Comparison of ENCODE assay signal across 17 cellular contexts in genomic region chr7:36232971-36233550, GRCh38.
DNase-seq lines count a peak whose midpoint lies in the region; TF ChIP-seq lines count a peak whose summit lies in the region.
"Had no signal": no experiment of that assay in that cellular context is flagged by ENCODE, and none has a peak within 500 bp of the region (broad histone marks: within the 10 kb centered on the region; RNA-seq: fewer than 3 reads in every experiment).

No MANE protein-coding gene starts in this region.

- H2AK5ac ChIP-seq in trophoblast cell (ENCODE audit: low read length) = no peak overlapping the region

- H3K14ac ChIP-seq in trophoblast cell (ENCODE audit: low read length) = no peak overlapping the region

- H3K27me3 ChIP-seq in trophoblast cell (ENCODE audit: insufficient read depth, low read length) = no peaks in the 10 kb centered on the region

- no peak overlapping the region for H2BK120ac ChIP-seq in trophoblast cell (ENCODE audit: insufficient read depth, low read length, poor library complexity)

- H4K12ac ChIP-seq in trophoblast cell (ENCODE audit: low read depth, low read length) = no peak overlapping the region

- peak overlapping the region; percentile 47 for H2BK5ac ChIP-seq in trophoblast cell (ENCODE audit: low read depth, low read length, poor library complexity)

- no peak overlapping the region for H3K18ac ChIP-seq in trophoblast cell (ENCODE audit: low read length)

- no peak overlapping the region for H3K9ac ChIP-seq in trophoblast cell (ENCODE audit: low read length)

- H3K27ac ChIP-seq in C4-2B (peak overlapping the region; percentile 56), coronary artery (peak overlapping the region; percentile 49 to 54), trophoblast cell (ENCODE audit: low read depth, low read length) (no peak overlapping the region)

- no peaks in the 10 kb centered on the region for H3K79me2 ChIP-seq in trophoblast cell (ENCODE audit: control insufficient read depth, insufficient read depth, low read length, poor library complexity)

- no peak overlapping the region for H3K4me2 ChIP-seq in trophoblast cell (ENCODE audit: low read length)

- TF ChIP-seq CTCF in C4-2B (conservative IDR thresholded peaks at IDR 0.05) (no peak), coronary artery (IDR thresholded peaks at IDR 0.05) (no peak)

- no CpG with 5 or more reads among the region's 3 CpGs for WGBS in trophoblast cell (ENCODE audit: extremely low coverage, insufficient coverage, insufficient read length)

- H3K4me1 ChIP-seq in trophoblast cell (ENCODE audit: control insufficient read depth in 1 of 2, insufficient read depth in 2 of 2, low read length in 2 of 2) = peaks cover 5 to 8% of the 10 kb centered on the region in 2 experiments

- H4K8ac ChIP-seq in trophoblast cell (ENCODE audit: low read depth, low read length) = no peak overlapping the region

- H3K4me3 ChIP-seq in coronary artery = no peak overlapping the region
- H3K4me3 ChIP-seq in trophoblast cell (ENCODE audit: low read depth, low read length) = no peak overlapping the region

- no peak overlapping the region for H2AFZ ChIP-seq in trophoblast cell (ENCODE audit: insufficient read depth, low read length, poor library complexity)

- H3K36me3 ChIP-seq in trophoblast cell (ENCODE audit: control insufficient read depth in 1 of 2, insufficient read depth in 2 of 2, low read length in 2 of 2) = no peaks in the 10 kb centered on the region

- DNase-seq in NCI-H146 (lab: John Stamatoyannopoulos, UW) = peak; percentile 40
- no peak for DNase-seq in coronary artery (ENCODE audit: low spot score)
- DNase-seq in trophoblast cell = peak; percentile 19 to 62
- DNase-seq in NCI-H1105 (lab: John Stamatoyannopoulos, UW) = no peak
- no peak for DNase-seq in NCI-H1930 (lab: John Stamatoyannopoulos, UW)
- no peak for DNase-seq in activated CD4-positive, CD25-positive, alpha-beta regulatory T cell treated with anti-CD3 and anti-CD28 coated beads, Interleukin-2, amount 50 U/mL, for 72 hours
- DNase-seq in KBM-7 = no peak
- DNase-seq: activated CD4-positive, alpha-beta T cell treated with anti-CD3 and anti-CD28 coated beads, Interleukin-2, amount 10 ng/mL, durations not matched to agents 7 days and 5 days; activated naive CD4-positive, alpha-beta T cell treated with anti-CD3 and anti-CD28 coated beads, Interleukin-2, amount 50 U/mL, for 16 hours; activated T-cell treated with anti-CD3 and anti-CD28 coated beads for 4 hours; effector memory CD4-positive, alpha-beta T cell; left cardiac atrium; NCI-H2081; posterior cingulate gyrus; SIG-M5; stimulated activated naive CD8-positive, alpha-beta T cell treated with anti-CD3 and anti-CD28 coated beads, Interleukin-15, amount 100 ng/mL, for 72 hours had no signal

- no peak overlapping the region for H3K23ac ChIP-seq in trophoblast cell (ENCODE audit: low read length)

- in situ Hi-C loops in KBM-7 (cut with MboI; ENCODE audit: low pct_unique_long_range_greater_than_20kb, low sequenced_read_pairs) = no loop called here

- no peak overlapping the region for H3K4ac ChIP-seq in trophoblast cell (ENCODE audit: low read depth, low read length)

- H2BK12ac ChIP-seq in trophoblast cell (ENCODE audit: low read length) = no peak overlapping the region

- H3K79me1 ChIP-seq in trophoblast cell (ENCODE audit: low read length) = no peaks in the 10 kb centered on the region

- H4K91ac ChIP-seq in trophoblast cell (ENCODE audit: low read depth, low read length) = no peak overlapping the region

- H3K9me3 ChIP-seq in trophoblast cell (ENCODE audit: insufficient read depth, low read depth, low read length) = no peaks in the 10 kb centered on the region

Comparison
In these comparisons a context has a peak if more than half of its experiments do, and no peak if none do; other contexts are left out.
1. DNase-seq: peak in NCI-H146 (single experiment) and trophoblast cell (2 of 2); none in coronary artery (single experiment), NCI-H1105 (single experiment), NCI-H1930 (0 of 2), activated CD4-positive, CD25-positive, alpha-beta regulatory T cell treated with anti-CD3 and anti-CD28 coated beads, Interleukin-2, amount 50 U/mL, for 72 hours (single experiment) and KBM-7 (single experiment).